Comparison of ENCODE assay signal across 1 cellular context in genomic region chr7:104327963-104328307, GRCh38.
TF ChIP-seq lines count a peak whose summit lies in the region.

No MANE protein-coding gene starts in this region.

TF ChIP-seq in IMR-90, 13 proteins besides CTCF, POLR2A, EP300 and RAD21 (continued from another document):
- no peak for TF ChIP-seq MXI1 (IDR thresholded peaks at IDR 0.05; ENCODE audit: borderline replicate concordance, low read depth, low read length)
- TF ChIP-seq RFX5 (IDR thresholded peaks at IDR 0.05; ENCODE audit: low read depth, low read length): no peak
- no peak for TF ChIP-seq MAFK (IDR thresholded peaks at IDR 0.05; ENCODE audit: low read depth, low read length)
- no peak for TF ChIP-seq SMC3 (IDR thresholded peaks at IDR 0.05; ENCODE audit: low read depth, low read length)
- TF ChIP-seq CEBPB (IDR thresholded peaks at IDR 0.05; ENCODE audit: low read depth, low read length): no peak
- TF ChIP-seq BHLHE40 (IDR thresholded peaks at IDR 0.05; ENCODE audit: low read depth, low read length): no peak
- TF ChIP-seq FOS (IDR thresholded peaks at IDR 0.05; ENCODE audit: low read depth, low read length): no peak
TF ChIP-seq in IMR-90: peak in this region for 0.
